Comparison of ENCODE assay signal across 15 cellular contexts in genomic region chr2:218063541-218064295, GRCh38. TPM values are rescaled to one million over a fixed set of nuclear protein-coding genes. Genes with fewer than 3 reads are reported as not detected.
DNase-seq lines count a peak whose midpoint lies in the region; ATAC-seq, FAIRE-seq and TF ChIP-seq lines count a peak whose summit lies in the region.
"Had no signal": no experiment of that assay in that cellular context is flagged by ENCODE, and none has a peak within 500 bp of the region (broad histone marks: within the 10 kb centered on the region; RNA-seq: fewer than 3 reads in every experiment).

No MANE protein-coding gene starts in this region.

- no peaks in the 10 kb centered on the region for H3K36me3 ChIP-seq in mammary epithelial cell (ENCODE audit: insufficient read depth, low read length)
- H3K36me3 ChIP-seq: tibial nerve had no signal

- dilution Hi-C loops in mammary epithelial cell (cut with HindIII; ENCODE audit: low sequenced_read_pairs) = no loop called here

- H3K27ac ChIP-seq in mammary epithelial cell (ENCODE audit: insufficient read depth, low read depth, low read length) (no peak overlapping the region), foreskin keratinocyte (no peak overlapping the region)
- H3K27ac ChIP-seq: coronary artery, tibial nerve had no signal

- no peak overlapping the region for H3K4me2 ChIP-seq in mammary epithelial cell (ENCODE audit: insufficient read depth, low read depth, low read length)

- H2AFZ ChIP-seq in mammary epithelial cell (ENCODE audit: low read depth, low read length) = no peak overlapping the region

- ATAC-seq in GM19455 (IDR thresholded peaks at IDR 0.05; ENCODE audit: unreplicated experiment) (peak; percentile 73), HG03045 (IDR thresholded peaks at IDR 0.05; ENCODE audit: unreplicated experiment) (peak; percentile 55), foreskin keratinocyte (no peak)

- in situ Hi-C loops in mammary epithelial cell (cut with MboI; ENCODE audit: low sequenced_read_pairs in 2 of 2) = no loop called here

- no peak overlapping the region for H3K9ac ChIP-seq in mammary epithelial cell (ENCODE audit: insufficient read depth, low read length)

- H3K4me1 ChIP-seq in mammary epithelial cell (ENCODE audit: insufficient read depth, low read length) (no peaks in the 10 kb centered on the region), foreskin keratinocyte (no peaks in the 10 kb centered on the region)

- CTCF ChIA-PET in mammary epithelial cell (lab: Charles Lee; ENCODE audit: low non-redundant PET) = no interaction called here

- H3K9me3 ChIP-seq in mammary epithelial cell (replicated peaks; ENCODE audit: insufficient read depth, low read length) = no peaks in the 10 kb centered on the region
- H3K9me3 ChIP-seq: tibial nerve had no signal

- intact Hi-C loops in mammary epithelial cell (cut with micrococcal nuclease) = no loop called here

- peak; percentile 96 for FAIRE-seq in GM12891 (lab: Jason Lieb, UNC)

- TF ChIP-seq POLR2A in GM12891 (IDR thresholded peaks at IDR 0.05; ENCODE audit: low read depth, low read length) = no peak

- DNase-seq in GM12891 (ENCODE audit: insufficient read length, low spot score) (peak; percentile 51), SIG-M5 (lab: John Stamatoyannopoulos, UW) (peak; percentile 62), mammary epithelial cell (no peak), NCI-H345 treated with DMSO at 0.1 percent for 48 hours (lab: John Stamatoyannopoulos, UW; ENCODE audit: unreplicated experiment) (no peak), foreskin keratinocyte (no peak)
- no peak for DNase-seq in activated naive CD4-positive, alpha-beta T cell treated with Interleukin-2 at 50 U/mL for 16 hours
- DNase-seq: activated effector memory CD4-positive, alpha-beta T cell treated with Interleukin-2 at 50 U/mL for 16 hours; C1 segment of cervical spinal cord; NCI-H774; nephron progenitor cell; stimulated activated CD4-positive, alpha-beta T cell treated with anti-CD3 and anti-CD28 coated beads, Interleukin-2, amount 100 ng/mL, for 48 hours had no signal

- 79% methylated on average over 11 of the region's 11 CpGs for WGBS in mammary epithelial cell (ENCODE audit: low coverage, missing lambda C conversion rate)

- H3K27me3 ChIP-seq in mammary epithelial cell (ENCODE audit: insufficient read depth, low read length) (peaks cover 2% of the 10 kb centered on the region), foreskin keratinocyte (peaks cover 69% of the 10 kb centered on the region)

- TF ChIP-seq CTCF in mammary epithelial cell (conservative IDR thresholded peaks at IDR 0.05 in 1 of 2, IDR thresholded peaks at IDR 0.05 in 1 of 2; ENCODE audit: extremely low read depth in 1 of 2, insufficient read depth in 1 of 2, low read depth in 1 of 2, low read length in 2 of 2) (no peak), foreskin keratinocyte (conservative IDR thresholded peaks at IDR 0.05) (no peak)

- no peak overlapping the region for H3K4me3 ChIP-seq in mammary epithelial cell (replicated peaks in 1 of 3; ENCODE audit: insufficient read depth in 1 of 3, low read depth in 2 of 3, low read length in 3 of 3)
- H3K4me3 ChIP-seq: coronary artery, tibial nerve had no signal

- no peaks in the 10 kb centered on the region for H4K20me1 ChIP-seq in mammary epithelial cell (ENCODE audit: insufficient read depth, low read length)

- no TSS peak for BruUV-seq in mammary epithelial cell (replicated peaks; lab: Mats Ljungman, UMichigan)

- no peaks in the 10 kb centered on the region for H3K79me2 ChIP-seq in mammary epithelial cell (ENCODE audit: insufficient read depth, low read length)

TF ChIP-seq in GM12891, 5 proteins besides CTCF, POLR2A, EP300 and RAD21:
- TF ChIP-seq SPI1 (IDR thresholded peaks at IDR 0.05; ENCODE audit: low read depth, low read length) = peak; percentile 88
- no peak for TF ChIP-seq POLR2AphosphoS5 (IDR thresholded peaks at IDR 0.05; ENCODE audit: low read depth, low read length)

RNA-seq across cellular contexts. Expression of gene RUFY4, which starts 5.3 kb away (rescaled TPM):
- polyA plus RNA-seq in GM12891 (2012; ENCODE audit: low read depth, missing spikeins) = 6.0 TPM
- total RNA-seq in mammary epithelial cell (not detected), foreskin keratinocyte (not detected in 2 replicates)
- polyA plus RNA-seq in mammary epithelial cell (not detected), foreskin keratinocyte (not detected in 2 replicates)
- not detected for polyA minus RNA-seq in mammary epithelial cell
- total RNA-seq: tibial nerve had no signal

Comparison
In these comparisons a context has a peak if more than half of its experiments do, and no peak if none do; other contexts are left out.
1. DNase-seq: peak in GM12891 (single experiment) and SIG-M5 (single experiment); none in activated naive CD4-positive, alpha-beta T cell treated with Interleukin-2 at 50 U/mL for 16 hours (single experiment), mammary epithelial cell (single experiment), NCI-H345 treated with DMSO at 0.1 percent for 48 hours (single experiment) and foreskin keratinocyte (0 of 2).